Comparison of ENCODE assay signal across 2 cellular contexts in the genomic region with DNA sequence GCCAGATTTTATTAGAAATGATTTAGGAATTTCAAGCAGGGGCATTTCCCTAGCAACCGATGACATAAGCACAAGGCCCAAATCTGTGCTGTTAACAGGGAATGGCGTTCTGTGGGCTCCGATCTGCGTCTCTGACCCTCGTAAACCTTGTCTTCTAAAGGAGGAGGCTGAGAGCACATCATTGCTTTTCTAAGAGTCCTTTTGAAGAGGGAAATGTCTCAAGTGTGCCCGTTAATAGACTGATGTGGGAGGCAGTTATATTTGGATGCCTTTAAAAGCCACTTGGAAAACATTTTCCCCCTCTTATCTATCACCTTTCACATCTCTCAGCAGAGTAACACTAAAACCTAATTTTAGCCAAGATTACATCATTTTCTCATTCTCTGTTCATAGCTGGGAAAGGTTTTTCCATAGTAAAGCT.
TF ChIP-seq lines count a peak whose summit lies in the region.

No MANE protein-coding gene starts in this region.

TF ChIP-seq in A549, 52 proteins besides CTCF, POLR2A, EP300 and RAD21:
- TF ChIP-seq MAZ (IDR thresholded peaks at IDR 0.05; ENCODE audit: borderline replicate concordance, low read depth, low read length) (no peak), RFX5 (IDR thresholded peaks at IDR 0.05) (peak; percentile 93)
TF ChIP-seq in A549: peak in this region for 1.

TF ChIP-seq in H1, 55 proteins besides CTCF, POLR2A, EP300 and RAD21:
- TF ChIP-seq SIRT6 (IDR thresholded peaks at IDR 0.05; ENCODE audit: low read length) (no peak), RFX5 (IDR thresholded peaks at IDR 0.05; ENCODE audit: borderline replicate concordance, low read depth, low read length) (peak; percentile 88), CREB1 (IDR thresholded peaks at IDR 0.05) (peak; percentile 69)
